In the genomic region with DNA sequence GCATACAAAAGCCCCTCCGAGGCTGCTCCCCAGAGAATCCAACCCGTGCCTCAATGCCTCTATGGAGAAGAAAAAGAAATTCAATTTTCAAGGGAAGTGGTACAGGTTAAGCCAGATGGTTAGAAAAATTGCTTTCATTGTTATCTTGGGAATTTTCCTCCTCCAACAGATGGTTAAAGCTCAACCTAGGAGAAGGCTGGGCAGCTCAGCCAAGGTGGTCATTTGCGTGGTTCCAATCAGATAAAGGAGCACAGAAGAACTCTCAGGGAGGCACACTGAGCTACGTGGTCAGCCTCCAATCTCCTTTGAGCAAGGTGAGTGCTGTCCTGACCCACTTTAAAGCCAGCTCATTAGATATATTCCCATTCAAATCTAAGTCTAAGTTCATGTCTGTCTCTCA, we compare ENCODE assay signal across 22 cellular contexts.
DNase-seq lines count a peak whose midpoint lies in the region; ATAC-seq and TF ChIP-seq lines count a peak whose summit lies in the region.
"Had no signal": no experiment of that assay in that cellular context is flagged by ENCODE, and none has a peak within 500 bp of the region (broad histone marks: within the 10 kb centered on the region; RNA-seq: fewer than 3 reads in every experiment).

No MANE protein-coding gene starts in this region.

- H3K9me3 ChIP-seq in CD4-positive, alpha-beta T cell (ENCODE audit: control insufficient read depth, low read length): no peaks in the 10 kb centered on the region
- H3K9me3 ChIP-seq: prostate gland, right lobe of liver, tibial nerve had no signal

- DNase-seq in activated CD4-positive, alpha-beta T cell treated with anti-CD3 and anti-CD28 coated beads for 36 hours: no peak
- DNase-seq in activated CD4-positive, alpha-beta T cell treated with anti-CD3 and anti-CD28 coated beads for 48 hours: no peak
- no peak for DNase-seq in CD4-positive, alpha-beta T cell
- no peak for DNase-seq in activated CD8-positive, alpha-beta T cell treated with anti-CD3 and anti-CD28 coated beads for 36 hours
- DNase-seq in memory B cell (ENCODE audit: low spot score in 2 of 2) (no peak), hepatic stellate cell (ENCODE audit: low spot score) (no peak), mesenteric fat pad (ENCODE audit: low spot score) (no peak), mucosa of gallbladder (ENCODE audit: low spot score) (no peak)
- DNase-seq: activated B cell treated with CpG ODN at 0.5 μM for 24 hours; activated naive CD4-positive, alpha-beta T cell treated with anti-CD3 and anti-CD28 coated beads for 36 hours; activated T-cell treated with anti-CD3 and anti-CD28 coated beads, Interleukin-2, amount 50 U/mL, for 4 hours; GDM1; H9; mesendoderm; NCI-H1092 treated with DMSO at 0.1 percent for 48 hours; NCI-H187 treated with DMSO at 0.1 percent for 48 hours; NCI-H2171 treated with DMSO at 0.1 percent for 48 hours; NCI-H510A; stimulated activated CD8-positive, alpha-beta memory T cell treated with anti-CD3 and anti-CD28 coated beads, Interleukin-4, amount 100 ng/mL, for 48 hours had no signal

- TF ChIP-seq CTCF in CD4-positive, alpha-beta T cell (IDR thresholded peaks at IDR 0.05): no peak
- TF ChIP-seq CTCF in activated CD8-positive, alpha-beta T cell treated with anti-CD3 and anti-CD28 coated beads for 36 hours (IDR thresholded peaks at IDR 0.05): no peak

- H3K27me3 ChIP-seq in CD4-positive, alpha-beta T cell (ENCODE audit: control insufficient read depth, insufficient read depth, low read length): no peaks in the 10 kb centered on the region
- H3K27me3 ChIP-seq: right lobe of liver, tibial nerve had no signal

- no peaks in the 10 kb centered on the region for H3K9me3 Mint-ChIP-seq in activated CD4-positive, alpha-beta T cell treated with anti-CD3 and anti-CD28 coated beads for 36 hours (ENCODE audit: low read depth)
- H3K9me3 Mint-ChIP-seq in CD4-positive, alpha-beta T cell: no peaks in the 10 kb centered on the region
- H3K9me3 Mint-ChIP-seq in activated CD8-positive, alpha-beta T cell treated with anti-CD3 and anti-CD28 coated beads for 36 hours: no peaks in the 10 kb centered on the region
- H3K9me3 Mint-ChIP-seq in memory B cell: no peaks in the 10 kb centered on the region
- H3K9me3 Mint-ChIP-seq: activated B cell treated with CpG ODN at 0.5 μM for 24 hours; activated naive CD4-positive, alpha-beta T cell treated with anti-CD3 and anti-CD28 coated beads for 36 hours; activated T-cell treated with anti-CD3 and anti-CD28 coated beads, Interleukin-2, amount 50 U/mL, for 4 hours; H9 had no signal

- POLR2A ChIA-PET in activated CD4-positive, alpha-beta T cell treated with anti-CD3 and anti-CD28 coated beads for 36 hours (lab: Charles Lee): no interaction called here
- POLR2A ChIA-PET in CD4-positive, alpha-beta T cell (lab: Charles Lee): no interaction called here
- POLR2A ChIA-PET in activated CD8-positive, alpha-beta T cell treated with anti-CD3 and anti-CD28 coated beads for 36 hours (lab: Charles Lee): no interaction called here

- intact Hi-C loops in activated CD4-positive, alpha-beta T cell treated with anti-CD3 and anti-CD28 coated beads for 36 hours (cut with DNase I, micrococcal nuclease): no loop called here
- intact Hi-C loops in CD4-positive, alpha-beta T cell (cut with DNase I, micrococcal nuclease): no loop called here
- intact Hi-C loops in activated CD8-positive, alpha-beta T cell treated with anti-CD3 and anti-CD28 coated beads for 36 hours (cut with micrococcal nuclease): no loop called here

- H3K27me3 Mint-ChIP-seq in activated CD4-positive, alpha-beta T cell treated with anti-CD3 and anti-CD28 coated beads for 36 hours: no peaks in the 10 kb centered on the region
- no peaks in the 10 kb centered on the region for H3K27me3 Mint-ChIP-seq in CD4-positive, alpha-beta T cell
- no peaks in the 10 kb centered on the region for H3K27me3 Mint-ChIP-seq in activated CD8-positive, alpha-beta T cell treated with anti-CD3 and anti-CD28 coated beads for 36 hours
- H3K27me3 Mint-ChIP-seq in memory B cell: no peaks in the 10 kb centered on the region
- H3K27me3 Mint-ChIP-seq: activated B cell treated with CpG ODN at 0.5 μM for 24 hours had no signal

- peaks cover 49% of the 10 kb centered on the region for H3K4me1 Mint-ChIP-seq in activated CD4-positive, alpha-beta T cell treated with anti-CD3 and anti-CD28 coated beads for 36 hours
- H3K4me1 Mint-ChIP-seq in CD4-positive, alpha-beta T cell (ENCODE audit: low read depth): peaks cover 46% of the 10 kb centered on the region
- H3K4me1 Mint-ChIP-seq in activated CD8-positive, alpha-beta T cell treated with anti-CD3 and anti-CD28 coated beads for 36 hours (ENCODE audit: low read depth): peaks cover 31% of the 10 kb centered on the region
- H3K4me1 Mint-ChIP-seq in memory B cell: peaks cover 16% of the 10 kb centered on the region

- peak overlapping the region; percentile 51 for H3K27ac Mint-ChIP-seq in activated CD4-positive, alpha-beta T cell treated with anti-CD3 and anti-CD28 coated beads for 36 hours
- peak overlapping the region; percentile 90 for H3K27ac Mint-ChIP-seq in CD4-positive, alpha-beta T cell
- peak overlapping the region; percentile 84 for H3K27ac Mint-ChIP-seq in activated CD8-positive, alpha-beta T cell treated with anti-CD3 and anti-CD28 coated beads for 36 hours
- peak overlapping the region; percentile 39 for H3K27ac Mint-ChIP-seq in memory B cell
- H3K27ac Mint-ChIP-seq: activated B cell treated with CpG ODN at 0.5 μM for 24 hours; activated naive CD4-positive, alpha-beta T cell treated with anti-CD3 and anti-CD28 coated beads for 36 hours had no signal

- CTCF ChIA-PET in activated CD4-positive, alpha-beta T cell treated with anti-CD3 and anti-CD28 coated beads for 36 hours (lab: Charles Lee): interaction anchor here (1.2 kb wide), 1 partner anchor 176 kb away, joined by 3 read pairs; no protein-coding TSS in a partner anchor
- CTCF ChIA-PET in CD4-positive, alpha-beta T cell (lab: Charles Lee): no interaction called here
- CTCF ChIA-PET in activated CD8-positive, alpha-beta T cell treated with anti-CD3 and anti-CD28 coated beads for 36 hours (lab: Charles Lee): no interaction called here

- no peaks in the 10 kb centered on the region for H3K36me3 Mint-ChIP-seq in activated CD4-positive, alpha-beta T cell treated with anti-CD3 and anti-CD28 coated beads for 36 hours (ENCODE audit: low read depth)
- H3K36me3 Mint-ChIP-seq in CD4-positive, alpha-beta T cell (ENCODE audit: low read depth): no peaks in the 10 kb centered on the region
- H3K36me3 Mint-ChIP-seq in activated CD8-positive, alpha-beta T cell treated with anti-CD3 and anti-CD28 coated beads for 36 hours (ENCODE audit: low read depth): peaks cover 1% of the 10 kb centered on the region
- H3K36me3 Mint-ChIP-seq in memory B cell: peaks cover 7% of the 10 kb centered on the region

- no peak overlapping the region for H3K4me3 Mint-ChIP-seq in activated CD4-positive, alpha-beta T cell treated with anti-CD3 and anti-CD28 coated beads for 36 hours
- no peak overlapping the region for H3K4me3 Mint-ChIP-seq in CD4-positive, alpha-beta T cell
- no peak overlapping the region for H3K4me3 Mint-ChIP-seq in activated CD8-positive, alpha-beta T cell treated with anti-CD3 and anti-CD28 coated beads for 36 hours
- no peak overlapping the region for H3K4me3 Mint-ChIP-seq in memory B cell
- H3K4me3 Mint-ChIP-seq: activated B cell treated with CpG ODN at 0.5 μM for 24 hours; activated naive CD4-positive, alpha-beta T cell treated with anti-CD3 and anti-CD28 coated beads for 36 hours; activated T-cell treated with anti-CD3 and anti-CD28 coated beads, Interleukin-2, amount 50 U/mL, for 4 hours; H9 had no signal

- no peak overlapping the region for H3K27ac ChIP-seq in CD4-positive, alpha-beta T cell (ENCODE audit: low read depth, low read length)
- H3K27ac ChIP-seq: prostate gland, right lobe of liver, tibial nerve had no signal

- ATAC-seq in activated CD4-positive, alpha-beta T cell treated with anti-CD3 and anti-CD28 coated beads for 36 hours: no peak
- ATAC-seq in CD4-positive, alpha-beta T cell (ENCODE audit: poor library complexity): no peak
- no peak for ATAC-seq in activated CD8-positive, alpha-beta T cell treated with anti-CD3 and anti-CD28 coated beads for 36 hours
- ATAC-seq in memory B cell (ENCODE audit: low read depth): no peak
- ATAC-seq: activated T-cell treated with anti-CD3 and anti-CD28 coated beads, Interleukin-2, amount 50 U/mL, for 4 hours; right lobe of liver had no signal

Comparison
In these comparisons a context has a peak if more than half of its experiments do, and no peak if none do; other contexts are left out.
1. H3K27ac Mint-ChIP-seq: peak in every context shown above with its lines; median percentile 90 in CD4-positive, alpha-beta T cell; 84 in activated CD8-positive, alpha-beta T cell treated with anti-CD3 and anti-CD28 coated beads for 36 hours; 51 in activated CD4-positive, alpha-beta T cell treated with anti-CD3 and anti-CD28 coated beads for 36 hours; 39 in memory B cell.